In the genomic region with DNA sequence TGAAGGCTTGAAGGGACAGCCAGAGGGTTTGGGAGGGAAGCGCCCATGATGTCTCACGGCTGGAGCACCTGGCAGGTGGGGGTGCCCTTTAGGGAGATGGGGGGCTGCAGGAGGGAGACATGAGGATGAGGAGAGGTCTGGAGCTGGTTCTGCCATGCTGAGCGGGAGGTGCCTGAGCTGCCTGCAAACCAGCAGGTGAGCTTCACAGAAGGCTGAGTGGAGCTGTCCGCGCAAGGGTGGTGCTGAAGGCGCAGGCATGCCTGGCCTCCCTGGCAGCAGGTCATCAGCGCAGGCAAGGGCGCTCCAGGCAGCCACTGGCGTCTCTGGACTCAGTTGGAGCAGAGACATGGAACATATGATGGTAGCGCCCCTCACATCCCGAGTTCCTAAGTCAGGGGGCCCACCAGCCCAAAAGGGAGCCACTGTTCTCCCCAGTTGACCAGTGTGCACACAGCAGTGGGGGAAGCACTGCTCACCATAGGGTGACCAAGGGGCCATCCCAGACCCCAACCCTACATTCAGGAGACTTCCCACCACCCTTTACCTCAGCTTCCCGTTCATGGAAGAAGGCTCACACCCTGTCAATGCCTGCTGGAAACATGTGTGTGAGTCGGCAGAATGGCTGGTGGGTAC, we compare ENCODE assay signal across 1 cellular context.
A peak's percentile ranks its signal among the peaks of the same experiment; 100 is the strongest.
TF ChIP-seq lines count a peak whose summit lies in the region.

No MANE protein-coding gene starts in this region.

TF ChIP-seq in WTC11, 78 proteins besides CTCF, POLR2A, EP300 and RAD21 (continued from another document and continues in another):
- TF ChIP-seq ZNF281 (CRISPR knock-in tag; IDR thresholded peaks at IDR 0.05) = peak; percentile 85; the same call in 1 of the 2 replicates
- TF ChIP-seq ATF1 (CRISPR knock-in tag; IDR thresholded peaks at IDR 0.05) = peak; percentile 91; the same call in 1 of the 2 replicates
- peak; percentile 92; the same call in 1 of the 2 replicates for TF ChIP-seq SMAD3 (CRISPR knock-in tag; IDR thresholded peaks at IDR 0.05; ENCODE audit: borderline replicate concordance)
- peak; percentile 90 for TF ChIP-seq ESRRA (CRISPR knock-in tag; IDR thresholded peaks at IDR 0.05; ENCODE audit: borderline replicate concordance)
- peak; percentile 31; the same call in 1 of the 2 replicates for TF ChIP-seq USF2 (CRISPR knock-in tag; IDR thresholded peaks at IDR 0.05)
- TF ChIP-seq, protein P1, sequence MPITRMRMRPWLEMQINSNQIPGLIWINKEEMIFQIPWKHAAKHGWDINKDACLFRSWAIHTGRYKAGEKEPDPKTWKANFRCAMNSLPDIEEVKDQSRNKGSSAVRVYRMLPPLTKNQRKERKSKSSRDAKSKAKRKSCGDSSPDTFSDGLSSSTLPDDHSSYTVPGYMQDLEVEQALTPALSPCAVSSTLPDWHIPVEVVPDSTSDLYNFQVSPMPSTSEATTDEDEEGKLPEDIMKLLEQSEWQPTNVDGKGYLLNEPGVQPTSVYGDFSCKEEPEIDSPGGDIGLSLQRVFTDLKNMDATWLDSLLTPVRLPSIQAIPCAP (CRISPR knock-in tag; IDR thresholded peaks at IDR 0.05) = peak; percentile 45; the same call in 1 of the 2 replicates
- peak; percentile 82; the same call in 1 of the 2 replicates for TF ChIP-seq MAX (CRISPR knock-in tag; IDR thresholded peaks at IDR 0.05)
- TF ChIP-seq ELF4 (CRISPR knock-in tag; IDR thresholded peaks at IDR 0.05; ENCODE audit: low read depth) = no peak
- no peak for TF ChIP-seq PRRX2 (CRISPR knock-in tag; IDR thresholded peaks at IDR 0.05)
- 0 out of 2 replicates have a peak, but pooled peaks have one; percentile 56 for TF ChIP-seq SP1 (CRISPR knock-in tag; conservative IDR thresholded peaks at IDR 0.05)
- TF ChIP-seq SMAD4 (CRISPR knock-in tag; IDR thresholded peaks at IDR 0.05) = peak; percentile 86
- TF ChIP-seq, protein P2, sequence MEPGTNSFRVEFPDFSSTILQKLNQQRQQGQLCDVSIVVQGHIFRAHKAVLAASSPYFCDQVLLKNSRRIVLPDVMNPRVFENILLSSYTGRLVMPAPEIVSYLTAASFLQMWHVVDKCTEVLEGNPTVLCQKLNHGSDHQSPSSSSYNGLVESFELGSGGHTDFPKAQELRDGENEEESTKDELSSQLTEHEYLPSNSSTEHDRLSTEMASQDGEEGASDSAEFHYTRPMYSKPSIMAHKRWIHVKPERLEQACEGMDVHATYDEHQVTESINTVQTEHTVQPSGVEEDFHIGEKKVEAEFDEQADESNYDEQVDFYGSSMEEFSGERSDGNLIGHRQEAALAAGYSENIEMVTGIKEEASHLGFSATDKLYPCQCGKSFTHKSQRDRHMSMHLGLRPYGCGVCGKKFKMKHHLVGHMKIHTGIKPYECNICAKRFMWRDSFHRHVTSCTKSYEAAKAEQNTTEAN (CRISPR knock-in tag; IDR thresholded peaks at IDR 0.05) = 0 out of 2 replicates have a peak, but pooled peaks have one; percentile 63
- TF ChIP-seq, protein P3, sequence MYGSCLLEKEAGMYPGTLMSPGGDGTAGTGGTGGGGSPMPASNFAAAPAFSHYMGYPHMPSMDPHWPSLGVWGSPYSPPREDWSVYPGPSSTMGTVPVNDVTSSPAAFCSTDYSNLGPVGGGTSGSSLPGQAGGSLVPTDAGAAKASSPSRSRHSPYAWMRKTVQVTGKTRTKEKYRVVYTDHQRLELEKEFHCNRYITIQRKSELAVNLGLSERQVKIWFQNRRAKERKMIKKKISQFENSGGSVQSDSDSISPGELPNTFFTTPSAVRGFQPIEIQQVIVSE (CRISPR knock-in tag; IDR thresholded peaks at IDR 0.05; ENCODE audit: borderline replicate concordance) = no peak
- 0 out of 2 replicates have a peak, but pooled peaks have one; percentile 69 for TF ChIP-seq ETV6 (CRISPR knock-in tag; IDR thresholded peaks at IDR 0.05)
- TF ChIP-seq ZNF138 (CRISPR knock-in tag; conservative IDR thresholded peaks at IDR 0.05) = no peak
- TF ChIP-seq TP53 (CRISPR knock-in tag; IDR thresholded peaks at IDR 0.05) = peak; percentile 88; the same call in 1 of the 2 replicates
- no peak for TF ChIP-seq MXD4 (CRISPR knock-in tag; IDR thresholded peaks at IDR 0.05; ENCODE audit: borderline replicate concordance)
- peak; percentile 77; the same call in 1 of the 2 replicates for TF ChIP-seq ZBTB21 (CRISPR knock-in tag; IDR thresholded peaks at IDR 0.05; ENCODE audit: borderline replicate concordance)
- no peak for TF ChIP-seq PRDM15 (CRISPR knock-in tag; IDR thresholded peaks at IDR 0.05)
- TF ChIP-seq TCF7 (CRISPR knock-in tag; IDR thresholded peaks at IDR 0.05; ENCODE audit: low read depth) = peak; percentile 93
- TF ChIP-seq, protein P4, sequence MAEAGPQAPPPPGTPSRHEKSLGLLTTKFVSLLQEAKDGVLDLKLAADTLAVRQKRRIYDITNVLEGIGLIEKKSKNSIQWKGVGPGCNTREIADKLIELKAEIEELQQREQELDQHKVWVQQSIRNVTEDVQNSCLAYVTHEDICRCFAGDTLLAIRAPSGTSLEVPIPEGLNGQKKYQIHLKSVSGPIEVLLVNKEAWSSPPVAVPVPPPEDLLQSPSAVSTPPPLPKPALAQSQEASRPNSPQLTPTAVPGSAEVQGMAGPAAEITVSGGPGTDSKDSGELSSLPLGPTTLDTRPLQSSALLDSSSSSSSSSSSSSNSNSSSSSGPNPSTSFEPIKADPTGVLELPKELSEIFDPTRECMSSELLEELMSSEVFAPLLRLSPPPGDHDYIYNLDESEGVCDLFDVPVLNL (CRISPR knock-in tag; IDR thresholded peaks at IDR 0.05; ENCODE audit: borderline replicate concordance, low read depth) = 0 out of 2 replicates have a peak, but pooled peaks have one; percentile 41
- TF ChIP-seq ZNF396 (CRISPR knock-in tag; IDR thresholded peaks at IDR 0.05; ENCODE audit: borderline replicate concordance) = no peak
- TF ChIP-seq ATF2 (CRISPR knock-in tag; IDR thresholded peaks at IDR 0.05; ENCODE audit: borderline replicate concordance, low read depth) = peak; percentile 40; the same call in 1 of the 2 replicates
- peak; percentile 87; the same call in 1 of the 2 replicates for TF ChIP-seq ZNF219 (CRISPR knock-in tag; IDR thresholded peaks at IDR 0.05; ENCODE audit: borderline replicate concordance)
- peak; percentile 95 for TF ChIP-seq TEAD1 (CRISPR knock-in tag; IDR thresholded peaks at IDR 0.05)
- TF ChIP-seq KAT7 (CRISPR knock-in tag; IDR thresholded peaks at IDR 0.05; ENCODE audit: borderline replicate concordance) = peak; percentile 57; the same call in 1 of the 2 replicates
- TF ChIP-seq, protein P5, sequence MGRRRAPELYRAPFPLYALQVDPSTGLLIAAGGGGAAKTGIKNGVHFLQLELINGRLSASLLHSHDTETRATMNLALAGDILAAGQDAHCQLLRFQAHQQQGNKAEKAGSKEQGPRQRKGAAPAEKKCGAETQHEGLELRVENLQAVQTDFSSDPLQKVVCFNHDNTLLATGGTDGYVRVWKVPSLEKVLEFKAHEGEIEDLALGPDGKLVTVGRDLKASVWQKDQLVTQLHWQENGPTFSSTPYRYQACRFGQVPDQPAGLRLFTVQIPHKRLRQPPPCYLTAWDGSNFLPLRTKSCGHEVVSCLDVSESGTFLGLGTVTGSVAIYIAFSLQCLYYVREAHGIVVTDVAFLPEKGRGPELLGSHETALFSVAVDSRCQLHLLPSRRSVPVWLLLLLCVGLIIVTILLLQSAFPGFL (CRISPR knock-in tag; IDR thresholded peaks at IDR 0.05; ENCODE audit: borderline replicate concordance) = peak; percentile 80; the same call in 1 of the 2 replicates
- peak; percentile 90 for TF ChIP-seq RELA (CRISPR knock-in tag; IDR thresholded peaks at IDR 0.05; ENCODE audit: borderline replicate concordance)
- TF ChIP-seq, protein P6, sequence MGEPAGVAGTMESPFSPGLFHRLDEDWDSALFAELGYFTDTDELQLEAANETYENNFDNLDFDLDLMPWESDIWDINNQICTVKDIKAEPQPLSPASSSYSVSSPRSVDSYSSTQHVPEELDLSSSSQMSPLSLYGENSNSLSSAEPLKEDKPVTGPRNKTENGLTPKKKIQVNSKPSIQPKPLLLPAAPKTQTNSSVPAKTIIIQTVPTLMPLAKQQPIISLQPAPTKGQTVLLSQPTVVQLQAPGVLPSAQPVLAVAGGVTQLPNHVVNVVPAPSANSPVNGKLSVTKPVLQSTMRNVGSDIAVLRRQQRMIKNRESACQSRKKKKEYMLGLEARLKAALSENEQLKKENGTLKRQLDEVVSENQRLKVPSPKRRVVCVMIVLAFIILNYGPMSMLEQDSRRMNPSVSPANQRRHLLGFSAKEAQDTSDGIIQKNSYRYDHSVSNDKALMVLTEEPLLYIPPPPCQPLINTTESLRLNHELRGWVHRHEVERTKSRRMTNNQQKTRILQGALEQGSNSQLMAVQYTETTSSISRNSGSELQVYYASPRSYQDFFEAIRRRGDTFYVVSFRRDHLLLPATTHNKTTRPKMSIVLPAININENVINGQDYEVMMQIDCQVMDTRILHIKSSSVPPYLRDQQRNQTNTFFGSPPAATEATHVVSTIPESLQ (CRISPR knock-in tag; IDR thresholded peaks at IDR 0.05) = no peak
- peak; percentile 66; the same call in 1 of the 2 replicates for TF ChIP-seq NR2C2 (CRISPR knock-in tag; IDR thresholded peaks at IDR 0.05)
- TF ChIP-seq NFATC4 (CRISPR knock-in tag; IDR thresholded peaks at IDR 0.05) = no peak
- TF ChIP-seq HMGA2 (CRISPR knock-in tag; IDR thresholded peaks at IDR 0.05) = no peak
- TF ChIP-seq, protein P7, sequence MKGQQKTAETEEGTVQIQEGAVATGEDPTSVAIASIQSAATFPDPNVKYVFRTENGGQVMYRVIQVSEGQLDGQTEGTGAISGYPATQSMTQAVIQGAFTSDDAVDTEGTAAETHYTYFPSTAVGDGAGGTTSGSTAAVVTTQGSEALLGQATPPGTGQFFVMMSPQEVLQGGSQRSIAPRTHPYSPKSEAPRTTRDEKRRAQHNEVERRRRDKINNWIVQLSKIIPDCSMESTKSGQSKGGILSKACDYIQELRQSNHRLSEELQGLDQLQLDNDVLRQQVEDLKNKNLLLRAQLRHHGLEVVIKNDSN (CRISPR knock-in tag; IDR thresholded peaks at IDR 0.05) = peak; percentile 64; the same call in 1 of the 2 replicates
